ENCODE assay signal across 2 cellular contexts in genomic region chr6:27667016-27667415, GRCh38.
TF ChIP-seq lines count a peak whose summit lies in the region.

No MANE protein-coding gene starts in this region.

TF ChIP-seq in A549, 52 proteins besides CTCF, POLR2A, EP300 and RAD21 (continued from another document):
- TF ChIP-seq MAFK (IDR thresholded peaks at IDR 0.05; ENCODE audit: partially characterized antibody) (no peak), SMC3 (IDR thresholded peaks at IDR 0.05) (no peak), ESRRA (IDR thresholded peaks at IDR 0.05; ENCODE audit: borderline replicate concordance, low read length) (no peak), RARB (CRISPR knock-in tag; IDR thresholded peaks at IDR 0.05) (no peak)

TF ChIP-seq in GM23338, 12 proteins besides CTCF, POLR2A, EP300 and RAD21 (continued from another document):
- TF ChIP-seq, protein P1, sequence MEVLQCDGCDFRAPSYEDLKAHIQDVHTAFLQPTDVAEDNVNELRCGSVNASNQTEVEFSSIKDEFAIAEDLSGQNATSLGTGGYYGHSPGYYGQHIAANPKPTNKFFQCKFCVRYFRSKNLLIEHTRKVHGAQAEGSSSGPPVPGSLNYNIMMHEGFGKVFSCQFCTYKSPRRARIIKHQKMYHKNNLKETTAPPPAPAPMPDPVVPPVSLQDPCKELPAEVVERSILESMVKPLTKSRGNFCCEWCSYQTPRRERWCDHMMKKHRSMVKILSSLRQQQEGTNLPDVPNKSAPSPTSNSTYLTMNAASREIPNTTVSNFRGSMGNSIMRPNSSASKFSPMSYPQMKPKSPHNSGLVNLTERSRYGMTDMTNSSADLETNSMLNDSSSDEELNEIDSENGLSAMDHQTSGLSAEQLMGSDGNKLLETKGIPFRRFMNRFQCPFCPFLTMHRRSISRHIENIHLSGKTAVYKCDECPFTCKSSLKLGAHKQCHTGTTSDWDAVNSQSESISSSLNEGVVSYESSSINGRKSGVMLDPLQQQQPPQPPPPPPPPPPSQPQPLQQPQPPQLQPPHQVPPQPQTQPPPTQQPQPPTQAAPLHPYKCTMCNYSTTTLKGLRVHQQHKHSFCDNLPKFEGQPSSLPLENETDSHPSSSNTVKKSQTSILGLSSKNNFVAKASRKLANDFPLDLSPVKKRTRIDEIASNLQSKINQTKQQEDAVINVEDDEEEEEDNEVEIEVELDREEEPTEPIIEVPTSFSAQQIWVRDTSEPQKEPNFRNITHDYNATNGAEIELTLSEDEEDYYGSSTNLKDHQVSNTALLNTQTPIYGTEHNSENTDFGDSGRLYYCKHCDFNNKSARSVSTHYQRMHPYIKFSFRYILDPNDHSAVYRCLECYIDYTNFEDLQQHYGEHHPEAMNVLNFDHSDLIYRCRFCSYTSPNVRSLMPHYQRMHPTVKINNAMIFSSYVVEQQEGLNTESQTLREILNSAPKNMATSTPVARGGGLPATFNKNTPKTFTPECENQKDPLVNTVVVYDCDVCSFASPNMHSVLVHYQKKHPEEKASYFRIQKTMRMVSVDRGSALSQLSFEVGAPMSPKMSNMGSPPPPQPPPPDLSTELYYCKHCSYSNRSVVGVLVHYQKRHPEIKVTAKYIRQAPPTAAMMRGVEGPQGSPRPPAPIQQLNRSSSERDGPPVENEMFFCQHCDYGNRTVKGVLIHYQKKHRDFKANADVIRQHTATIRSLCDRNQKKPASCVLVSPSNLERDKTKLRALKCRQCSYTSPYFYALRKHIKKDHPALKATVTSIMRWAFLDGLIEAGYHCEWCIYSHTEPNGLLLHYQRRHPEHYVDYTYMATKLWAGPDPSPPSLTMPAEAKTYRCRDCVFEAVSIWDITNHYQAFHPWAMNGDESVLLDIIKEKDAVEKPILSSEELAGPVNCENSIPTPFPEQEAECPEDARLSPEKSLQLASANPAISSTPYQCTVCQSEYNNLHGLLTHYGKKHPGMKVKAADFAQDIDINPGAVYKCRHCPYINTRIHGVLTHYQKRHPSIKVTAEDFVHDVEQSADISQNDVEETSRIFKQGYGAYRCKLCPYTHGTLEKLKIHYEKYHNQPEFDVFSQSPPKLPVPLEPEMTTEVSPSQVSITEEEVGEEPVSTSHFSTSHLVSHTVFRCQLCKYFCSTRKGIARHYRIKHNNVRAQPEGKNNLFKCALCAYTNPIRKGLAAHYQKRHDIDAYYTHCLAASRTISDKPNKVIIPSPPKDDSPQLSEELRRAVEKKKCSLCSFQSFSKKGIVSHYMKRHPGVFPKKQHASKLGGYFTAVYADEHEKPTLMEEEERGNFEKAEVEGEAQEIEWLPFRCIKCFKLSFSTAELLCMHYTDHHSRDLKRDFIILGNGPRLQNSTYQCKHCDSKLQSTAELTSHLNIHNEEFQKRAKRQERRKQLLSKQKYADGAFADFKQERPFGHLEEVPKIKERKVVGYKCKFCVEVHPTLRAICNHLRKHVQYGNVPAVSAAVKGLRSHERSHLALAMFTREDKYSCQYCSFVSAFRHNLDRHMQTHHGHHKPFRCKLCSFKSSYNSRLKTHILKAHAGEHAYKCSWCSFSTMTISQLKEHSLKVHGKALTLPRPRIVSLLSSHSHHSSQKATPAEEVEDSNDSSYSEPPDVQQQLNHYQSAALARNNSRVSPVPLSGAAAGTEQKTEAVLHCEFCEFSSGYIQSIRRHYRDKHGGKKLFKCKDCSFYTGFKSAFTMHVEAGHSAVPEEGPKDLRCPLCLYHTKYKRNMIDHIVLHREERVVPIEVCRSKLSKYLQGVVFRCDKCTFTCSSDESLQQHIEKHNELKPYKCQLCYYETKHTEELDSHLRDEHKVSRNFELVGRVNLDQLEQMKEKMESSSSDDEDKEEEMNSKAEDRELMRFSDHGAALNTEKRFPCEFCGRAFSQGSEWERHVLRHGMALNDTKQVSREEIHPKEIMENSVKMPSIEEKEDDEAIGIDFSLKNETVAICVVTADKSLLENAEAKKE (CRISPR knock-in tag; IDR thresholded peaks at IDR 0.05), result no peak
- no peak for TF ChIP-seq EZH2phosphoT487 (IDR thresholded peaks at IDR 0.05; ENCODE audit: unreplicated experiment)
- TF ChIP-seq NANOG (IDR thresholded peaks at IDR 0.05; ENCODE audit: borderline replicate concordance), result no peak
- TF ChIP-seq POLR2AphosphoS5 (IDR thresholded peaks at IDR 0.05; ENCODE audit: low read depth), result no peak
- no peak for TF ChIP-seq STAT1 (IDR thresholded peaks at IDR 0.05; ENCODE audit: unreplicated experiment)
- no peak for TF ChIP-seq ETS1 (IDR thresholded peaks at IDR 0.05)
- no peak for TF ChIP-seq REST (IDR thresholded peaks at IDR 0.05; ENCODE audit: unreplicated experiment)
- no peak for TF ChIP-seq EZH2 (IDR thresholded peaks at IDR 0.05; ENCODE audit: low read depth, unreplicated experiment)
- no peak for TF ChIP-seq CREB1 (CRISPR knock-in tag; IDR thresholded peaks at IDR 0.05; ENCODE audit: low read depth)
